1 cellular context compared by ENCODE assay signal in the genomic region with DNA sequence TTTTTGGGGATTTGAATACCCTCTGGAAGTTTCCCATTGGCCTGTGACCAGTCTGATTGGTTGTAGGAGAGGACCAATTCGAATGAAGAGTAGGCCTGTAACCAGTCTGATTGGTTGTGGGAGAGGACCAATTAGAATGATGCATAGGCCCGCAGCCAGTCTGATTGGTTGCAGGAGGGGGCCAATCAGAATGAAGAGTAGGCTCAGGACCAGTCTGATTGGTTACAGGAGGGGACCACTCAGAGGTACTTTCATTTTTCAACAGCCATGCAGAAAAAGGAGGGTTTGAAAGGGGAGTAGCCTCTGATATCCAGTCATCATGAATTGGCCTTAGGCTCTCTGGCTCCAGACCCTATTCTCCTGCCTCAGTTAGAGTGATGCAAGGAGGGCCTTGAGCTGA.
TF ChIP-seq lines count a peak whose summit lies in the region.

No MANE protein-coding gene starts in this region.

TF ChIP-seq in GM12878, 131 proteins besides CTCF, POLR2A, EP300 and RAD21:
- TF ChIP-seq HDGF (IDR thresholded peaks at IDR 0.05) (no peak), SP1 (IDR thresholded peaks at IDR 0.05; ENCODE audit: low read depth, low read length) (peak; percentile 87), FOS (IDR thresholded peaks at IDR 0.05; ENCODE audit: borderline replicate concordance, extremely low read depth, insufficient read length) (peak; percentile 27)
